In genomic region chr3:129120254-129121004, GRCh38 we compare ENCODE assay signal across 1 cellular context.
A peak's percentile ranks its signal among the peaks of the same experiment; 100 is the strongest.
TF ChIP-seq lines count a peak whose summit lies in the region.

No MANE protein-coding gene starts in this region.

TF ChIP-seq in HepG2, 621 proteins besides CTCF, POLR2A, EP300 and RAD21 (continued from another document and continues in another):
- TF ChIP-seq FOXO4 (CRISPR knock-in tag; conservative IDR thresholded peaks at IDR 0.05) = no peak
- TF ChIP-seq SNAPC4 (CRISPR knock-in tag; IDR thresholded peaks at IDR 0.05) = no peak
- no peak for TF ChIP-seq ZNF737 (CRISPR knock-in tag; IDR thresholded peaks at IDR 0.05; ENCODE audit: borderline replicate concordance)
- TF ChIP-seq ZSCAN30 (CRISPR knock-in tag; IDR thresholded peaks at IDR 0.05) = peak; percentile 27; the same call in 1 of the 2 replicates
- no peak for TF ChIP-seq ATF6 (CRISPR knock-in tag; conservative IDR thresholded peaks at IDR 0.05)
- TF ChIP-seq ZNF484 (CRISPR knock-in tag; IDR thresholded peaks at IDR 0.05; ENCODE audit: borderline replicate concordance, low read depth) = no peak
- TF ChIP-seq ZNF574 (CRISPR knock-in tag; IDR thresholded peaks at IDR 0.05) = no peak
- no peak for TF ChIP-seq ZBED4 (CRISPR knock-in tag; IDR thresholded peaks at IDR 0.05; ENCODE audit: borderline replicate concordance)
- no peak; the same call in 1 of the 2 replicates for TF ChIP-seq LCORL (IDR thresholded peaks at IDR 0.05)
- peak; percentile 64; the same call in 1 of the 2 replicates for TF ChIP-seq LCORL (CRISPR knock-in tag; IDR thresholded peaks at IDR 0.05)
- no peak for TF ChIP-seq IRX3 (CRISPR knock-in tag; IDR thresholded peaks at IDR 0.05; ENCODE audit: borderline replicate concordance, low read depth)
- no peak for TF ChIP-seq LRRFIP1 (CRISPR knock-in tag; conservative IDR thresholded peaks at IDR 0.05)
- no peak for TF ChIP-seq ZNF784 (CRISPR knock-in tag; IDR thresholded peaks at IDR 0.05; ENCODE audit: borderline replicate concordance)
- 0 out of 2 replicates have a peak, but pooled peaks have one; percentile 32 for TF ChIP-seq ZFP1 (CRISPR knock-in tag; IDR thresholded peaks at IDR 0.05)
- no peak for TF ChIP-seq SMARCE1 (IDR thresholded peaks at IDR 0.05; ENCODE audit: borderline replicate concordance)
- TF ChIP-seq ZNF3 (CRISPR knock-in tag; IDR thresholded peaks at IDR 0.05) = no peak
- no peak for TF ChIP-seq SMARCC2 (IDR thresholded peaks at IDR 0.05)
- TF ChIP-seq ZNF180 (CRISPR knock-in tag; IDR thresholded peaks at IDR 0.05; ENCODE audit: borderline replicate concordance, low read depth) = no peak
- TF ChIP-seq ZNF34 (CRISPR knock-in tag; IDR thresholded peaks at IDR 0.05; ENCODE audit: borderline replicate concordance) = no peak
- TF ChIP-seq PCBP2 (optimal IDR thresholded peaks at IDR 0.05; ENCODE audit: low read depth, low read length, poor library complexity, severe bottlenecking) = no peak
- 0 out of 2 replicates have a peak, but pooled peaks have one; percentile 23 for TF ChIP-seq ZNF235 (CRISPR knock-in tag; IDR thresholded peaks at IDR 0.05; ENCODE audit: borderline replicate concordance)
- no peak for TF ChIP-seq NAIF1 (CRISPR knock-in tag; IDR thresholded peaks at IDR 0.05; ENCODE audit: borderline replicate concordance)
- no peak for TF ChIP-seq FOSL1 (CRISPR knock-in tag; IDR thresholded peaks at IDR 0.05; ENCODE audit: borderline replicate concordance)
- no peak for TF ChIP-seq CBX2 (IDR thresholded peaks at IDR 0.05; ENCODE audit: low read depth, low read length)
- no peak for TF ChIP-seq CBX2 (CRISPR knock-in tag; IDR thresholded peaks at IDR 0.05; ENCODE audit: low read depth)
- no peak for TF ChIP-seq MBNL3 (CRISPR knock-in tag; conservative IDR thresholded peaks at IDR 0.05)
- 0 out of 2 replicates have a peak, but pooled peaks have one; percentile 20 for TF ChIP-seq ZFX (CRISPR knock-in tag; IDR thresholded peaks at IDR 0.05; ENCODE audit: low read depth)
- TF ChIP-seq ZNF879 (CRISPR knock-in tag; IDR thresholded peaks at IDR 0.05) = no peak
- no peak for TF ChIP-seq RARG (CRISPR knock-in tag; IDR thresholded peaks at IDR 0.05; ENCODE audit: low read depth)
- no peak for TF ChIP-seq MAX (IDR thresholded peaks at IDR 0.05)
- TF ChIP-seq CREB3 (CRISPR knock-in tag; IDR thresholded peaks at IDR 0.05) = no peak
- TF ChIP-seq SIX4 (CRISPR knock-in tag; IDR thresholded peaks at IDR 0.05) = no peak
- no peak for TF ChIP-seq IKZF1 (IDR thresholded peaks at IDR 0.05)
- TF ChIP-seq ZFP90 (CRISPR knock-in tag; IDR thresholded peaks at IDR 0.05; ENCODE audit: borderline replicate concordance) = peak; percentile 66; the same call in 1 of the 2 replicates
- no peak for TF ChIP-seq SOX6 (IDR thresholded peaks at IDR 0.05)
- TF ChIP-seq SOX6 (CRISPR knock-in tag; IDR thresholded peaks at IDR 0.05) = peak; percentile 57
- no peak for TF ChIP-seq TBL1XR1 (IDR thresholded peaks at IDR 0.05; ENCODE audit: borderline replicate concordance, low read length, partially characterized antibody)
- no peak for TF ChIP-seq NPAS2 (CRISPR knock-in tag; IDR thresholded peaks at IDR 0.05; ENCODE audit: borderline replicate concordance)
- no peak for TF ChIP-seq HMG20A (CRISPR knock-in tag; IDR thresholded peaks at IDR 0.05; ENCODE audit: borderline replicate concordance)
- TF ChIP-seq CHD2 (IDR thresholded peaks at IDR 0.05; ENCODE audit: low read depth, low read length) = no peak
